8 cellular contexts compared by ENCODE assay signal in genomic region chr2:32010280-32010669, GRCh38. TPM values are rescaled to one million over a fixed set of nuclear protein-coding genes. Genes with fewer than 3 reads are reported as not detected.
DNase-seq lines count a peak whose midpoint lies in the region; ATAC-seq and TF ChIP-seq lines count a peak whose summit lies in the region.
"Not testable (repeated sequence)": the region's sequence is repeated elsewhere in the genome, so short reads cannot be mapped to it uniquely, and the experiment has no call there.

No MANE protein-coding gene starts in this region.

- WGBS in spleen, 5 donors = 0 to 1% methylated on average over 18 to 29 of the region's 43 CpGs; no CpG with 5 or more reads in 3 of the 5 donors

- peak; percentile 42 for DNase-seq in NCI-H460 (ENCODE audit: extremely low read depth, low read depth)
- peak; percentile 49 to 58 for DNase-seq in activated CD4-positive, alpha-beta T cell treated with anti-CD3 and anti-CD28 coated beads for 4 hours
- peak in 11 of 61 donors; percentile 38 to 74 (median 53) for DNase-seq in caudate nucleus (lab: John Stamatoyannopoulos, UW)
- not testable (repeated sequence) for DNase-seq in kidney epithelial cell (ENCODE audit: low read depth)
- peak; percentile 94 for DNase-seq in spleen

- not testable (repeated sequence) for TF ChIP-seq CTCF in kidney epithelial cell (IDR thresholded peaks at IDR 0.05; ENCODE audit: insufficient read depth, low read length, poor library complexity, severe bottlenecking); spleen (IDR thresholded peaks at IDR 0.05 in 8 of 11, conservative IDR thresholded peaks at IDR 0.05 in 3 of 11)

- peaks cover 44% of the 10 kb centered on the region for H3K79me2 ChIP-seq in ACC112 (ENCODE audit: control insufficient read depth, insufficient read depth, low read length, unreplicated experiment)

- H3K4me3 ChIP-seq in ACC112 (ENCODE audit: low read depth, low read length) (peak overlapping the region; percentile 60), kidney epithelial cell (ENCODE audit: low read depth, low read length) (peak overlapping the region; percentile 64), spleen (peak overlapping the region; percentile 79 to 98 (median 84))

- not testable (repeated sequence) for H3K36me3 ChIP-seq in ACC112 (ENCODE audit: insufficient read depth, low read length); kidney epithelial cell (ENCODE audit: control insufficient read depth, insufficient read depth, low read length)
- peaks cover 0 to 11% (median 0%) of the 10 kb centered on the region in 6 donors for H3K36me3 ChIP-seq in spleen

- ATAC-seq in GM19023 (IDR thresholded peaks at IDR 0.05; ENCODE audit: unreplicated experiment) = peak; percentile 64
- peak; percentile 54 for ATAC-seq in HG03025 (IDR thresholded peaks at IDR 0.05; ENCODE audit: low FRiP score, unreplicated experiment)

- not testable (repeated sequence) for H2AFZ ChIP-seq in ACC112 (ENCODE audit: low read length, unreplicated experiment)

- H3K9me3 ChIP-seq in spleen = not testable (repeated sequence)

- H3K27me3 ChIP-seq in ACC112 (ENCODE audit: insufficient read depth, low read length); kidney epithelial cell (ENCODE audit: control insufficient read depth, insufficient read depth, low read length); spleen (replicated peaks in 1 of 7): not testable (repeated sequence)

- peaks cover 19% of the 10 kb centered on the region for H3K4me1 ChIP-seq in ACC112 (ENCODE audit: control insufficient read depth, insufficient read depth, low read length, unreplicated experiment)
- peaks cover 12 to 58% (median 50%) of the 10 kb centered on the region in 6 donors for H3K4me1 ChIP-seq in spleen

- TF ChIP-seq POLR2A in spleen (IDR thresholded peaks at IDR 0.05) = not testable (repeated sequence)

- H3K27ac ChIP-seq in ACC112 (ENCODE audit: low read depth, low read length) = not testable (repeated sequence)
- H3K27ac ChIP-seq in caudate nucleus (ENCODE audit: low read depth, low read length) = peak overlapping the region; percentile 52
- H3K27ac ChIP-seq in spleen = peak overlapping the region; percentile 92 to 99 (median 96)

- intact Hi-C loops in spleen (cut with DNase I; ENCODE audit: low total_unique reads) = not testable (repeated sequence)

RNA-seq across cellular contexts. Expression of gene MEMO1, which starts 0.5 kb away (rescaled TPM):
- 56.5 and 59.2 TPM in 2 replicates for total RNA-seq in NCI-H460 (2014; rRNA removed; shearing (Covaris generic))
- polyA plus RNA-seq in NCI-H460 (2014; cell fraction: nucleus; rRNA removed) = 40.8 and 55.5 TPM in 2 replicates
- 35.0 and 45.9 TPM in 2 replicates for total RNA-seq in kidney epithelial cell
- 10 to 100 TPM; 26.9 to 55.7 (median 40.6) TPM for total RNA-seq in spleen
- 10 to 100 TPM; 40.2 to 46.1 (median 43.5) TPM for polyA plus RNA-seq in spleen

RNA-seq across cellular contexts. Expression of gene DPY30, which starts 29.3 kb away (rescaled TPM):
- total RNA-seq in NCI-H460 (2014; rRNA removed; shearing (Covaris generic)) = 92.5 and 107 TPM in 2 replicates
- polyA plus RNA-seq in NCI-H460 (2014; cell fraction: nucleus; rRNA removed) = 58.6 and 68.7 TPM in 2 replicates
- total RNA-seq in kidney epithelial cell (45.1 and 64.1 TPM in 2 replicates), spleen (10 to 100 TPM; 31.9 to 47.7 (median 44.8) TPM)
- polyA plus RNA-seq in spleen = 10 to 100 TPM; 74.1 to 86.4 (median 84.9) TPM

RNA-seq across cellular contexts. Expression of gene SPAST, which starts 53.1 kb away (rescaled TPM):
- total RNA-seq in NCI-H460 (2014; rRNA removed; shearing (Covaris generic)) = 39.1 and 40.5 TPM in 2 replicates
- polyA plus RNA-seq in NCI-H460 (2014; cell fraction: nucleus; rRNA removed) = 15.4 and 16.9 TPM in 2 replicates
- total RNA-seq in kidney epithelial cell (23.0 and 23.9 TPM in 2 replicates), spleen (10 to 100 TPM; 18.9 to 28.5 (median 21.6) TPM)
- polyA plus RNA-seq in spleen = 1 to 10 TPM; 4.2 to 6.1 (median 5.0) TPM
